In the genomic region with DNA sequence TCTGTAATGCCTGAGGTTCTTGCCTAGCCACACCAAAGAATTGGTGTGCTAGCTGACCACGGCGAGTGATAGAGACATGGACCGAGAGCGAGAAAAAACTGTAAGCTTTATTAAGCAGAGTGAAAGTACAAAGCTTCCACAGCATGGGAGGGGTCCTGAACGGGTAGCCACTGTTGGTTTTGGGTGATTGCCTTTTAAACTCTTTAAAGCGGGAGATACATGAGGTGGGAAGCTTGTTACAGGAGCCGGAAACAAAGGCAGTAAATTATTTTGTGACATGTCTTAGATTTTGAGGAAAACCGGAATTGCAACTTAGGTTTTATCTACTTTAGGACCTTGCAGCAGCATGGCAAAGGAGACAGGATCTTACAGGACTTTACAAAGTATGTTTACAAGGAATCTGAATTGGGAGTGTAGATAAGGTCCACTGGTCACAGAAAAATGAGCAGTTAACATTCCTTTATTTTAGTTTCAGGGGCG, we compare ENCODE assay signal across 9 cellular contexts.
DNase-seq lines count a peak whose midpoint lies in the region; ATAC-seq and TF ChIP-seq lines count a peak whose summit lies in the region.
"Had no signal": no experiment of that assay in that cellular context is flagged by ENCODE, and none has a peak within 500 bp of the region (broad histone marks: within the 10 kb centered on the region; RNA-seq: fewer than 3 reads in every experiment).

No MANE protein-coding gene starts in this region.

- H3K27me3 ChIP-seq in left ventricle myocardium inferior (ENCODE audit: low read depth) (no peaks in the 10 kb centered on the region), right cardiac atrium (ENCODE audit: control insufficient read depth, insufficient read depth) (no peaks in the 10 kb centered on the region), right lobe of liver (no peaks in the 10 kb centered on the region)

- no peaks in the 10 kb centered on the region for H3K9me3 ChIP-seq in left ventricle myocardium inferior (replicated peaks)
- no peaks in the 10 kb centered on the region for H3K9me3 ChIP-seq in right cardiac atrium (ENCODE audit: control insufficient read depth, low read length)
- H3K9me3 ChIP-seq in right lobe of liver: no peaks in the 10 kb centered on the region

- in situ Hi-C loops in astrocyte of the spinal cord (cut with HindIII; ENCODE audit: low sequenced_read_pairs): no loop called here

- H3K36me3 ChIP-seq in left ventricle myocardium inferior: no peaks in the 10 kb centered on the region
- H3K36me3 ChIP-seq in right lobe of liver: no peaks in the 10 kb centered on the region

- H3K4me1 ChIP-seq in left ventricle myocardium inferior: no peaks in the 10 kb centered on the region
- H3K4me1 ChIP-seq in right cardiac atrium (ENCODE audit: control insufficient read depth, insufficient read depth, low read length): no peaks in the 10 kb centered on the region
- no peaks in the 10 kb centered on the region for H3K4me1 ChIP-seq in right lobe of liver

- DNase-seq in left ventricle myocardium inferior (no peak), right cardiac atrium (no peak), astrocyte of the spinal cord (ENCODE audit: low read depth, low spot score) (peak; percentile 45), right lobe of liver (no peak), midbrain (lab: John Stamatoyannopoulos, UW) (no peak), NCI-H1105 (lab: John Stamatoyannopoulos, UW) (no peak), head of caudate nucleus (no peak)
- DNase-seq: activated CD4-positive, alpha-beta memory T cell treated with anti-CD3 and anti-CD28 coated beads, Interleukin-2, amount 10 ng/mL, durations not matched to agents 7 days and 5 days had no signal

- no peak for TF ChIP-seq POLR2A in right lobe of liver (IDR thresholded peaks at IDR 0.05)

- WGBS in right cardiac atrium: 19% methylated on average over 9 of the region's 9 CpGs
- WGBS in right lobe of liver (ENCODE audit: insufficient coverage, low coverage, low lambda C conversion rate, missing lambda C conversion rate): 12% methylated on average over 8 of the region's 9 CpGs

- intact Hi-C loops in left ventricle myocardium inferior (cut with micrococcal nuclease): no loop called here
- intact Hi-C loops in right cardiac atrium (cut with DNase I): no loop called here
- intact Hi-C loops in right lobe of liver (cut with DNase I): no loop called here
- intact Hi-C loops in head of caudate nucleus (cut with DNase I): no loop called here

- H3K27ac ChIP-seq in left ventricle myocardium inferior (replicated peaks) (no peak overlapping the region), right cardiac atrium (ENCODE audit: low read length) (no peak overlapping the region), right lobe of liver (peak overlapping the region in 1 of 3 donors; percentile 14)

- ATAC-seq in right cardiac atrium (no peak), right lobe of liver (peak; percentile 41 to 76 (median 70)), GM18858 (IDR thresholded peaks at IDR 0.05; ENCODE audit: unreplicated experiment) (no peak)

- TF ChIP-seq CTCF in left ventricle myocardium inferior (IDR thresholded peaks at IDR 0.05; ENCODE audit: borderline replicate concordance) (no peak), astrocyte of the spinal cord (IDR thresholded peaks at IDR 0.05; ENCODE audit: low read depth, low read length) (no peak), right lobe of liver (IDR thresholded peaks at IDR 0.05) (no peak)

- peak overlapping the region; percentile 29 for H3K4me3 ChIP-seq in left ventricle myocardium inferior
- H3K4me3 ChIP-seq in right cardiac atrium (ENCODE audit: low read length): no peak overlapping the region
- peak overlapping the region; percentile 25 for H3K4me3 ChIP-seq in astrocyte of the spinal cord (ENCODE audit: low read depth, low read length)
- peak overlapping the region in 2 of 3 donors; percentile 27 to 52 for H3K4me3 ChIP-seq in right lobe of liver

Comparison
In these comparisons a context has a peak if more than half of its experiments do, and no peak if none do; other contexts are left out.
1. ATAC-seq: peak in right lobe of liver (4 of 4); none in right cardiac atrium (0 of 2) and GM18858 (single experiment).